ENCODE assay signal across 27 cellular contexts in genomic region chr3:196962108-196962929, GRCh38. TPM values are rescaled to one million over a fixed set of nuclear protein-coding genes. Genes with fewer than 3 reads are reported as not detected.
DNase-seq lines count a peak whose midpoint lies in the region; ATAC-seq and TF ChIP-seq lines count a peak whose summit lies in the region.
"Had no signal": no experiment of that assay in that cellular context is flagged by ENCODE, and none has a peak within 500 bp of the region (broad histone marks: within the 10 kb centered on the region; RNA-seq: fewer than 3 reads in every experiment).

No MANE protein-coding gene starts in this region.

- no peaks in the 10 kb centered on the region for H3K9me3 ChIP-seq in BLaER1 treated with 17β-estradiol and CSF1 and Interleukin-3, amounts not matched to agents 10 nM and 100 nM (replicated peaks in 1 of 11)
- H3K9me3 ChIP-seq in OCI-LY3 (ENCODE audit: insufficient read depth, low read length) = peaks cover 16% of the 10 kb centered on the region; the same call in 1 of the 2 replicates
- H3K9me3 ChIP-seq in mucosa of descending colon = no peaks in the 10 kb centered on the region
- H3K9me3 ChIP-seq in spleen = no peaks in the 10 kb centered on the region
- H3K9me3 ChIP-seq: heart right ventricle, SJSA1, thyroid gland had no signal

- no peaks in the 10 kb centered on the region for H3K27me3 ChIP-seq in BLaER1 treated with 17β-estradiol and CSF1 and Interleukin-3, amounts not matched to agents 10 nM and 100 nM
- H3K27me3 ChIP-seq in OCI-LY3 (ENCODE audit: low read depth, low read length) (peaks cover 3% of the 10 kb centered on the region; the same call in 1 of the 2 replicates), spleen (replicated peaks in 1 of 7) (no peaks in the 10 kb centered on the region)
- H3K27me3 ChIP-seq: heart right ventricle, SJSA1, thyroid gland had no signal

- intact Hi-C loops in mucosa of descending colon (cut with DNase I, micrococcal nuclease) = no loop called here
- intact Hi-C loops in spleen (cut with DNase I; ENCODE audit: low total_unique reads) = loop anchor here (10.0 kb wide), 1 partner anchor 118 kb away; no protein-coding TSS in a partner anchor

- peak overlapping the region; percentile 17 to 81 (median 60); a peak in 19 of 22 replicates for H3K4me2 ChIP-seq in BLaER1 treated with 17β-estradiol and CSF1 and Interleukin-3, amounts not matched to agents 10 nM and 100 nM
- H3K4me2 ChIP-seq in OCI-LY3 (ENCODE audit: low read length) = peak overlapping the region; percentile 7

- ATAC-seq in mucosa of descending colon = peak; percentile 88
- ATAC-seq: activated T-cell treated with anti-CD3 and anti-CD28 coated beads, Interleukin-2, amount 50 U/mL, for 72 hours; heart right ventricle; left cardiac atrium; naive thymus-derived CD8-positive, alpha-beta T cell had no signal

- WGBS in spleen, 5 donors = 69 to 80% (median 71%) methylated on average over 9 of the region's 9 CpGs

- peaks cover 0 to 3% (median 0%) of the 10 kb centered on the region in 11 experiments; a peak in 2 of 22 replicates for H4K20me1 ChIP-seq in BLaER1 treated with 17β-estradiol and CSF1 and Interleukin-3, amounts not matched to agents 10 nM and 100 nM
- H4K20me1 ChIP-seq in OCI-LY3 (ENCODE audit: insufficient read depth, low read length) = no peaks in the 10 kb centered on the region

- peaks cover 0 to 22% (median 17%) of the 10 kb centered on the region in 10 experiments; a peak in 16 of 20 replicates for H3K4me1 ChIP-seq in BLaER1 treated with 17β-estradiol and CSF1 and Interleukin-3, amounts not matched to agents 10 nM and 100 nM
- H3K4me1 ChIP-seq in OCI-LY3 (ENCODE audit: low read length) = peaks cover 18% of the 10 kb centered on the region
- H3K4me1 ChIP-seq in mucosa of descending colon (ENCODE audit: low read depth) = peaks cover 25% of the 10 kb centered on the region
- H3K4me1 ChIP-seq in spleen = peaks cover 0 to 8% (median 2%) of the 10 kb centered on the region in 6 donors
- H3K4me1 ChIP-seq: SJSA1, thyroid gland had no signal

- no peak overlapping the region for H3K4me3 ChIP-seq in BLaER1 treated with 17β-estradiol and CSF1 and Interleukin-3, amounts not matched to agents 10 nM and 100 nM
- H3K4me3 ChIP-seq in OCI-LY3 (ENCODE audit: low read length) = no peak overlapping the region
- no peak overlapping the region for H3K4me3 ChIP-seq in mucosa of descending colon
- no peak overlapping the region for H3K4me3 ChIP-seq in spleen
- H3K4me3 ChIP-seq: heart right ventricle, SJSA1, thyroid gland had no signal

- no peak for TF ChIP-seq CTCF in OCI-LY3 (IDR thresholded peaks at IDR 0.05; ENCODE audit: low read depth, low read length)
- no peak for TF ChIP-seq CTCF in mucosa of descending colon (IDR thresholded peaks at IDR 0.05)
- no peak for TF ChIP-seq CTCF in spleen (IDR thresholded peaks at IDR 0.05 in 8 of 11, conservative IDR thresholded peaks at IDR 0.05 in 3 of 11)

- H2AFZ ChIP-seq in OCI-LY3 (ENCODE audit: low read depth, low read length) = peak overlapping the region; percentile 13; the same call in 1 of the 2 replicates

- no peak overlapping the region for H3K9ac ChIP-seq in BLaER1 treated with 17β-estradiol and CSF1 and Interleukin-3, amounts not matched to agents 10 nM and 100 nM
- no peak overlapping the region for H3K9ac ChIP-seq in OCI-LY3 (ENCODE audit: low read length)

- TF ChIP-seq POLR2A in spleen (IDR thresholded peaks at IDR 0.05) = no peak

- no peak overlapping the region for H3K27ac ChIP-seq in BLaER1 treated with 17β-estradiol and CSF1 and Interleukin-3, amounts not matched to agents 10 nM and 100 nM
- H3K27ac ChIP-seq in OCI-LY3 (ENCODE audit: low read length) = no peak overlapping the region
- H3K27ac ChIP-seq in spleen = no peak overlapping the region
- H3K27ac ChIP-seq: brain microvascular endothelial cell, heart right ventricle, SJSA1, thyroid gland had no signal

- DNase-seq in DMS153 treated with DMSO at 0.1 percent for 48 hours (lab: John Stamatoyannopoulos, UW; ENCODE audit: unreplicated experiment) = peak; percentile 28
- peak in 1 of 3 donors; percentile 72 for DNase-seq in mucosa of descending colon
- no peak for DNase-seq in COR-L47 (lab: John Stamatoyannopoulos, UW)
- DNase-seq in spleen = no peak
- no peak for DNase-seq in GM19238 (ENCODE audit: insufficient read length, low spot score)
- DNase-seq: activated CD4-positive, alpha-beta T cell treated with anti-CD3 and anti-CD28 coated beads for 1 hour; activated naive CD4-positive, alpha-beta T cell treated with Interleukin-2 at 50 U/mL for 16 hours; activated T-cell treated with anti-CD3 and anti-CD28 coated beads, Interleukin-2, amount 50 U/mL, for 72 hours; brain microvascular endothelial cell; CD4-positive, CD25-positive, alpha-beta regulatory T cell; DMS53; effector CD8-positive, alpha-beta T cell; erythroblast; GOT3; heart right ventricle; KG1; left cardiac atrium; mesendoderm; MV-4-11; naive thymus-derived CD8-positive, alpha-beta T cell; NCI-H187; NCI-H446; stimulated activated CD4-positive, alpha-beta T cell treated with anti-CD3 and anti-CD28 coated beads, Interleukin-4, amount 100 ng/mL, for 1 hour; thyroid gland had no signal

- peaks cover 0 to 13% (median 8%) of the 10 kb centered on the region in 11 experiments; a peak in 13 of 22 replicates for H3K36me3 ChIP-seq in BLaER1 treated with 17β-estradiol and CSF1 and Interleukin-3, amounts not matched to agents 10 nM and 100 nM
- H3K36me3 ChIP-seq in OCI-LY3 (replicated peaks; ENCODE audit: low read depth, low read length) (peaks cover 9% of the 10 kb centered on the region), mucosa of descending colon (ENCODE audit: low read depth) (no peaks in the 10 kb centered on the region), spleen (no peaks in the 10 kb centered on the region)
- H3K36me3 ChIP-seq: brain microvascular endothelial cell, SJSA1, thyroid gland had no signal

- no peaks in the 10 kb centered on the region for H3K79me2 ChIP-seq in OCI-LY3 (ENCODE audit: low read length)

RNA-seq across cellular contexts. Expression of gene PIGZ, which starts 6.3 kb away (rescaled TPM):
- total RNA-seq in mucosa of descending colon (100 to 1,000 TPM in 2 of 3 donors, 10 to 100 TPM in 1; 29.1 to 131 (median 122) TPM), spleen (1 to 10 TPM; 2.0 to 5.1 (median 2.6) TPM)
- polyA plus RNA-seq in spleen = 1 to 10 TPM; 2.0 to 2.6 (median 2.2) TPM

RNA-seq across cellular contexts. Expression of gene NCBP2, which starts 20.0 kb away (rescaled TPM):
- total RNA-seq in mucosa of descending colon (10 to 100 TPM; 48.0 to 57.3 (median 55.0) TPM), spleen (10 to 100 TPM; 44.6 to 50.2 (median 48.7) TPM)
- 10 to 100 TPM; 53.7 to 61.1 (median 56.9) TPM for polyA plus RNA-seq in spleen

Comparison
In these comparisons a context has a peak if more than half of its experiments do, and no peak if none do; other contexts are left out.
1. RNA of gene PIGZ, which starts 6.3 kb away (total RNA-seq): 29.1 to 131 TPM in mucosa of descending colon; 2.0 to 5.1 TPM in spleen; every median in the first group is over 4 times any median in the second.